Comparison of ENCODE assay signal across 1 cellular context in the genomic region with DNA sequence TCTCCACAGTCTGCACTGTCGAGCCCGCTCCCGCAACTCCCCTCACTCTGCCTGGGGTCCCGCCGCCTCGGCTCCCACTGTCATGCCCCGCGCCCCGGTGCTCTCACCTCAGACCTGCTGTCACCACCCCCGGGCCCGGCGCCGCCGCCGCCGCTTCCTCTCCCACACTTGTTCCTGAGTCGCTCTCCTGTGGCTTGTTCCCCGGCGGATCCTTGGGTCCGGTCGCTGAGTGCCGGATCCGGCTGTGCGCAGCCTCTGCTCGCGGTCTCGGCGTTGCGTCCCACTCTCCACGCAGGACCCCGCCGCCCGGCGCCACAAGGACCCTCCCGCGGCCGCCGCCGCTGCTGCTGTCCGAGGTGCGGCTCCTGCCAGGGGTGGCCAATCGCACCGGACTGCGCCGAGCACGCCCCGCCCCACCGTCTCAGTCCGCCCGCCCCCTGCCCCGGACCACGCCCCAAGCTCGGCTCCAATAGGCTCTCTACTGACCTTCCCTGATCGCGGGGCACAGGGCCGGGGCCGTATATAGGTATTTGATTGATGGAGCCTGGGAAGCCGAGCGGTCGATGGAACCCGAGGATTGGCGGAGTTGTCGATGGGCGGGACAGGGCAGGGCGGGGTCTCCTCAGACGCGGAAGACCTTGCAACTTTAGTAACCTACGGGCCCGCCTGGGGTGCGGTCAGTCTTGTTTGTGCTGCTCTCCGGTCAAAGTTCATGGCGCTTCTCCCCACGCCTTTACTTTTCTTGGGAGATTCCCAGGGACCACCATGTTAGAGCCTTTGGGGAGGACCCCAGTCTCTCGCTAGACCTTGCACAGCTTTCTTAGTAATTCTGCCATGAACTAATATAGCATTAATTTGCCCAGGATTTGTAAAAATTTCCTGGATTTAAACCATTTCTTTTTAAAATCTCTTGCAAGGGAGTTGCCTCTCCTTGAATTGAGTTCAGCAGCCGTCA.
A peak's percentile ranks its signal among the peaks of the same experiment; 100 is the strongest.
TF ChIP-seq lines count a peak whose summit lies in the region.

Gene TAOK3, minus strand, starts transcription at position 367 of the 955 bp plus-strand sequence. CDS start 117,340 bp downstream, outside the sequence.

TF ChIP-seq in HepG2, 621 proteins besides CTCF, POLR2A, EP300 and RAD21 (continued from another document and continues in another):
- TF ChIP-seq HNF1A (IDR thresholded peaks at IDR 0.05; ENCODE audit: low read depth) (0 out of 2 replicates have a peak, but pooled peaks have one; percentile 29), HNF1A (CRISPR knock-in tag; IDR thresholded peaks at IDR 0.05; ENCODE audit: borderline replicate concordance) (no peak), MZF1 (CRISPR knock-in tag; IDR thresholded peaks at IDR 0.05; ENCODE audit: borderline replicate concordance) (no peak), SOX5 (CRISPR knock-in tag; IDR thresholded peaks at IDR 0.05; ENCODE audit: borderline replicate concordance) (peak; percentile 32; the same call in 1 of the 2 replicates), GABPA (IDR thresholded peaks at IDR 0.05; ENCODE audit: low read depth, low read length) (no peak), GABPA (CRISPR knock-in tag; IDR thresholded peaks at IDR 0.05; ENCODE audit: low read depth) (peak; percentile 63), ZNF777 (CRISPR knock-in tag; IDR thresholded peaks at IDR 0.05) (peak; percentile 66; the same call in 1 of the 2 replicates), TBX3 (IDR thresholded peaks at IDR 0.05; ENCODE audit: borderline replicate concordance) (peak; percentile 14; the same call in 1 of the 2 replicates), DPF2 (CRISPR knock-in tag; IDR thresholded peaks at IDR 0.05; ENCODE audit: borderline replicate concordance, low read depth) (no peak), HDAC2 (CRISPR knock-in tag; IDR thresholded peaks at IDR 0.05) (peak; percentile 25; the same call in 1 of the 2 replicates), FOSL2 (CRISPR knock-in tag; IDR thresholded peaks at IDR 0.05) (peak; percentile 9; the same call in 1 of the 2 replicates), ZNF253 (CRISPR knock-in tag; IDR thresholded peaks at IDR 0.05; ENCODE audit: borderline replicate concordance) (0 out of 2 replicates have a peak, but pooled peaks have one; percentile 45), ZNF234 (CRISPR knock-in tag; conservative IDR thresholded peaks at IDR 0.05) (no peak), SIN3A (IDR thresholded peaks at IDR 0.05; ENCODE audit: borderline replicate concordance, low read depth, low read length) (peak; percentile 84; the same call in 1 of the 2 replicates), E2F1 (CRISPR knock-in tag; IDR thresholded peaks at IDR 0.05) (peak; percentile 67; the same call in 1 of the 2 replicates), RXRA (CRISPR knock-in tag; IDR thresholded peaks at IDR 0.05) (no peak; the same call in 1 of the 2 replicates), BRCA1 (CRISPR knock-in tag; IDR thresholded peaks at IDR 0.05) (peak; percentile 63; the same call in 1 of the 2 replicates), PHF8 (CRISPR knock-in tag; IDR thresholded peaks at IDR 0.05) (peak; percentile 84), CBX1 (IDR thresholded peaks at IDR 0.05; ENCODE audit: low read depth) (peak; percentile 43), FOXC1 (CRISPR knock-in tag; IDR thresholded peaks at IDR 0.05; ENCODE audit: borderline replicate concordance) (peak; percentile 83; the same call in 1 of the 2 replicates), ZNF839 (CRISPR knock-in tag; IDR thresholded peaks at IDR 0.05; ENCODE audit: borderline replicate concordance) (peak; percentile 49; the same call in 1 of the 2 replicates), KDM1A (CRISPR knock-in tag; IDR thresholded peaks at IDR 0.05) (no peak), ADNP (CRISPR knock-in tag; IDR thresholded peaks at IDR 0.05) (no peak), TAF15 (IDR thresholded peaks at IDR 0.05; ENCODE audit: low read depth, low read length, poor library complexity, severe bottlenecking) (peak; percentile 29), ZNF589 (CRISPR knock-in tag; conservative IDR thresholded peaks at IDR 0.05) (no peak), ZNF24 (IDR thresholded peaks at IDR 0.05) (no peak), ZNF549 (CRISPR knock-in tag; IDR thresholded peaks at IDR 0.05) (peak; percentile 61; the same call in 1 of the 2 replicates), ZNF75D (CRISPR knock-in tag; IDR thresholded peaks at IDR 0.05; ENCODE audit: borderline replicate concordance) (no peak), ZNF782 (CRISPR knock-in tag; IDR thresholded peaks at IDR 0.05; ENCODE audit: borderline replicate concordance) (0 out of 2 replicates have a peak, but pooled peaks have one; percentile 68), MXI1 (IDR thresholded peaks at IDR 0.05; ENCODE audit: borderline replicate concordance, low read depth, low read length) (peak; percentile 21; the same call in 1 of the 3 replicates), NFKBIZ (CRISPR knock-in tag; IDR thresholded peaks at IDR 0.05) (peak; percentile 45; the same call in 1 of the 2 replicates), ZNF564 (CRISPR knock-in tag; IDR thresholded peaks at IDR 0.05) (no peak), ZNF670 (CRISPR knock-in tag; IDR thresholded peaks at IDR 0.05; ENCODE audit: borderline replicate concordance) (no peak), LCORL (IDR thresholded peaks at IDR 0.05) (no peak), LCORL (CRISPR knock-in tag; IDR thresholded peaks at IDR 0.05) (peak; percentile 39; the same call in 1 of the 2 replicates), ZNF446 (CRISPR knock-in tag; IDR thresholded peaks at IDR 0.05) (no peak), ZNF331 (CRISPR knock-in tag; IDR thresholded peaks at IDR 0.05) (no peak), YY1 (IDR thresholded peaks at IDR 0.05; ENCODE audit: insufficient read depth, insufficient replicate concordance, low read depth, low read length) (peak; percentile 80)
- TF ChIP-seq, protein P1, sequence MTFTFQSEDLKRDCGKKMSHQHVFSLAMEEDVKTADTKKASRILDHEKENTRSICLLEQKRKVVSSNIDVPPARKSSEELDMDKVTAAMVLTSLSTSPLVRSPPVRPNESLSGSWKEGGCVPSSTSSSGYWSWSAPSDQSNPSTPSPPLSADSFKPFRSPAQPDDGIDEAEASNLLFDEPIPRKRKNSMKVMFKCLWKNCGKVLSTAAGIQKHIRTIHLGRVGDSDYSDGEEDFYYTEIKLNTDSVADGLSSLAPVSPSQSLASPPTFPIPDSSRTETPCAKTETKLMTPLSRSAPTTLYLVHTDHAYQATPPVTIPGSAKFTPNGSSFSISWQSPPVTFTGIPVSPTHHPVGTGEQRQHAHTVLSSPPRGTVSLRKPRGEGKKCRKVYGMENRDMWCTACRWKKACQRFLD (CRISPR knock-in tag; IDR thresholded peaks at IDR 0.05; ENCODE audit: borderline replicate concordance) = peak; percentile 21; the same call in 1 of the 2 replicates
- TF ChIP-seq, protein P2, sequence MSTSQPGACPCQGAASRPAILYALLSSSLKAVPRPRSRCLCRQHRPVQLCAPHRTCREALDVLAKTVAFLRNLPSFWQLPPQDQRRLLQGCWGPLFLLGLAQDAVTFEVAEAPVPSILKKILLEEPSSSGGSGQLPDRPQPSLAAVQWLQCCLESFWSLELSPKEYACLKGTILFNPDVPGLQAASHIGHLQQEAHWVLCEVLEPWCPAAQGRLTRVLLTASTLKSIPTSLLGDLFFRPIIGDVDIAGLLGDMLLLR (CRISPR knock-in tag; IDR thresholded peaks at IDR 0.05) = peak; percentile 75; the same call in 1 of the 2 replicates
- TF ChIP-seq, protein P3, sequence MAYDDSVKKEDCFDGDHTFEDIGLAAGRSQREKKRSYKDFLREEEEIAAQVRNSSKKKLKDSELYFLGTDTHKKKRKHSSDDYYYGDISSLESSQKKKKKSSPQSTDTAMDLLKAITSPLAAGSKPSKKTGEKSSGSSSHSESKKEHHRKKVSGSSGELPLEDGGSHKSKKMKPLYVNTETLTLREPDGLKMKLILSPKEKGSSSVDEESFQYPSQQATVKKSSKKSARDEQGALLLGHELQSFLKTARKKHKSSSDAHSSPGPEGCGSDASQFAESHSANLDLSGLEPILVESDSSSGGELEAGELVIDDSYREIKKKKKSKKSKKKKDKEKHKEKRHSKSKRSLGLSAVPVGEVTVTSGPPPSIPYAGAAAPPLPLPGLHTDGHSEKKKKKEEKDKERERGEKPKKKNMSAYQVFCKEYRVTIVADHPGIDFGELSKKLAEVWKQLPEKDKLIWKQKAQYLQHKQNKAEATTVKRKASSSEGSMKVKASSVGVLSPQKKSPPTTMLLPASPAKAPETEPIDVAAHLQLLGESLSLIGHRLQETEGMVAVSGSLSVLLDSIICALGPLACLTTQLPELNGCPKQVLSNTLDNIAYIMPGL (CRISPR knock-in tag; IDR thresholded peaks at IDR 0.05; ENCODE audit: borderline replicate concordance in 1 of 2, low read depth in 1 of 2) = peak; percentile 48 to 77; a peak in 3 of 4 replicates
- TF ChIP-seq, protein P4, sequence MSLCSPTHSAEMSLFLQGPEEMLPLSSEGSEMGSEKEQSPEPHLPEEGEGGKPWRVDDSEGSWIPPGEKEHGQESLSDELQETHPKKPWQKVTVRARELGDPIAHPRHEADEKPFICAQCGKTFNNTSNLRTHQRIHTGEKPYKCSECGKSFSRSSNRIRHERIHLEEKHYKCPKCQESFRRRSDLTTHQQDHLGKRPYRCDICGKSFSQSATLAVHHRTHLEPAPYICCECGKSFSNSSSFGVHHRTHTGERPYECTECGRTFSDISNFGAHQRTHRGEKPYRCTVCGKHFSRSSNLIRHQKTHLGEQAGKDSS (CRISPR knock-in tag; IDR thresholded peaks at IDR 0.05; ENCODE audit: borderline replicate concordance, low read depth) = peak; percentile 73; the same call in 1 of the 2 replicates
- TF ChIP-seq, protein P5, sequence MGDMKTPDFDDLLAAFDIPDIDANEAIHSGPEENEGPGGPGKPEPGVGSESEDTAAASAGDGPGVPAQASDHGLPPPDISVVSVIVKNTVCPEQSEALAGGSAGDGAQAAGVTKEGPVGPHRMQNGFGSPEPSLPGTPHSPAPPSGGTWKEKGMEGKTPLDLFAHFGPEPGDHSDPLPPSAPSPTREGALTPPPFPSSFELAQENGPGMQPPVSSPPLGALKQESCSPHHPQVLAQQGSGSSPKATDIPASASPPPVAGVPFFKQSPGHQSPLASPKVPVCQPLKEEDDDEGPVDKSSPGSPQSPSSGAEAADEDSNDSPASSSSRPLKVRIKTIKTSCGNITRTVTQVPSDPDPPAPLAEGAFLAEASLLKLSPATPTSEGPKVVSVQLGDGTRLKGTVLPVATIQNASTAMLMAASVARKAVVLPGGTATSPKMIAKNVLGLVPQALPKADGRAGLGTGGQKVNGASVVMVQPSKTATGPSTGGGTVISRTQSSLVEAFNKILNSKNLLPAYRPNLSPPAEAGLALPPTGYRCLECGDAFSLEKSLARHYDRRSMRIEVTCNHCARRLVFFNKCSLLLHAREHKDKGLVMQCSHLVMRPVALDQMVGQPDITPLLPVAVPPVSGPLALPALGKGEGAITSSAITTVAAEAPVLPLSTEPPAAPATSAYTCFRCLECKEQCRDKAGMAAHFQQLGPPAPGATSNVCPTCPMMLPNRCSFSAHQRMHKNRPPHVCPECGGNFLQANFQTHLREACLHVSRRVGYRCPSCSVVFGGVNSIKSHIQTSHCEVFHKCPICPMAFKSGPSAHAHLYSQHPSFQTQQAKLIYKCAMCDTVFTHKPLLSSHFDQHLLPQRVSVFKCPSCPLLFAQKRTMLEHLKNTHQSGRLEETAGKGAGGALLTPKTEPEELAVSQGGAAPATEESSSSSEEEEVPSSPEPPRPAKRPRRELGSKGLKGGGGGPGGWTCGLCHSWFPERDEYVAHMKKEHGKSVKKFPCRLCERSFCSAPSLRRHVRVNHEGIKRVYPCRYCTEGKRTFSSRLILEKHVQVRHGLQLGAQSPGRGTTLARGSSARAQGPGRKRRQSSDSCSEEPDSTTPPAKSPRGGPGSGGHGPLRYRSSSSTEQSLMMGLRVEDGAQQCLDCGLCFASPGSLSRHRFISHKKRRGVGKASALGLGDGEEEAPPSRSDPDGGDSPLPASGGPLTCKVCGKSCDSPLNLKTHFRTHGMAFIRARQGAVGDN (CRISPR knock-in tag; IDR thresholded peaks at IDR 0.05) = peak; percentile 68
